13 cellular contexts compared by ENCODE assay signal in genomic region chr7:1181031-1181430, GRCh38.
A peak's percentile ranks its signal among the peaks of the same experiment; 100 is the strongest.
DNase-seq lines count a peak whose midpoint lies in the region; TF ChIP-seq lines count a peak whose summit lies in the region.
"Had no signal": no experiment of that assay in that cellular context is flagged by ENCODE, and none has a peak within 500 bp of the region (broad histone marks: within the 10 kb centered on the region; RNA-seq: fewer than 3 reads in every experiment).

No MANE protein-coding gene starts in this region.

- H3K4me1 ChIP-seq in BLaER1 treated with 17β-estradiol and CSF1 and Interleukin-3, amounts not matched to agents 10 nM and 100 nM = peaks cover 11 to 48% (median 41%) of the 10 kb centered on the region in 10 experiments

- peak overlapping the region; percentile 69 to 91 (median 82) for H3K4me2 ChIP-seq in BLaER1 treated with 17β-estradiol and CSF1 and Interleukin-3, amounts not matched to agents 10 nM and 100 nM

- no peaks in the 10 kb centered on the region for H3K36me3 ChIP-seq in BLaER1 treated with 17β-estradiol and CSF1 and Interleukin-3, amounts not matched to agents 10 nM and 100 nM
- no peaks in the 10 kb centered on the region for H3K36me3 ChIP-seq in WERI-Rb-1

- peak overlapping the region in 7 of 10 experiments; percentile 7 to 60 (median 46); a peak in 11 of 20 replicates for H3K4me3 ChIP-seq in BLaER1 treated with 17β-estradiol and CSF1 and Interleukin-3, amounts not matched to agents 10 nM and 100 nM
- peak overlapping the region; percentile 13; the same call in 1 of the 2 replicates for H3K4me3 ChIP-seq in WERI-Rb-1 (ENCODE audit: low read depth, low read length)
- H3K4me3 ChIP-seq: GM23248 had no signal

- H3K9me3 ChIP-seq in BLaER1 treated with 17β-estradiol and CSF1 and Interleukin-3, amounts not matched to agents 10 nM and 100 nM (replicated peaks in 1 of 11) = peaks cover 0 to 8% (median 0%) of the 10 kb centered on the region in 11 experiments; a peak in 2 of 22 replicates
- H3K9me3 ChIP-seq in WERI-Rb-1 (ENCODE audit: severe bottlenecking) = peaks cover 7% of the 10 kb centered on the region
- H3K9me3 ChIP-seq: Caco-2 had no signal

- no peak for DNase-seq in WERI-Rb-1
- peak; percentile 48 for DNase-seq in islet precursor cell
- no peak for DNase-seq in AG20443 (ENCODE audit: low spot score)
- DNase-seq in pons (ENCODE audit: low spot score) = no peak
- no peak for DNase-seq in HPDE6-E6E7 (ENCODE audit: extremely low spot score)
- DNase-seq: ACHN; Caco-2; CD4-positive, alpha-beta T cell; GM23248; HFFc6; KG1 had no signal

- H3K9ac ChIP-seq in BLaER1 treated with 17β-estradiol and CSF1 and Interleukin-3, amounts not matched to agents 10 nM and 100 nM = peak overlapping the region; percentile 68 to 81 (median 78); a peak in 21 of 22 replicates
- H3K9ac ChIP-seq: GM23248 had no signal

- peak overlapping the region; percentile 79 to 90 (median 88) for H3K27ac ChIP-seq in BLaER1 treated with 17β-estradiol and CSF1 and Interleukin-3, amounts not matched to agents 10 nM and 100 nM
- peak overlapping the region; percentile 56 for H3K27ac ChIP-seq in WERI-Rb-1
- H3K27ac ChIP-seq: C4-2B, GM23248 had no signal

- no peak for TF ChIP-seq CTCF in WERI-Rb-1 (IDR thresholded peaks at IDR 0.05; ENCODE audit: low read depth, low read length)

- no peaks in the 10 kb centered on the region for H4K20me1 ChIP-seq in BLaER1 treated with 17β-estradiol and CSF1 and Interleukin-3, amounts not matched to agents 10 nM and 100 nM

- H3K27me3 ChIP-seq in BLaER1 treated with 17β-estradiol and CSF1 and Interleukin-3, amounts not matched to agents 10 nM and 100 nM = peaks cover 0 to 1% (median 0%) of the 10 kb centered on the region in 11 experiments; a peak in 3 of 22 replicates
- H3K27me3 ChIP-seq in WERI-Rb-1 (ENCODE audit: insufficient read depth, low read depth, severe bottlenecking) = no peaks in the 10 kb centered on the region
